11 cellular contexts compared by ENCODE assay signal in genomic region chr17:57903961-57904360, GRCh38. TPM values are rescaled to one million over a fixed set of nuclear protein-coding genes. Genes with fewer than 3 reads are reported as not detected.
DNase-seq lines count a peak whose midpoint lies in the region; ATAC-seq and TF ChIP-seq lines count a peak whose summit lies in the region.
"Had no signal": no experiment of that assay in that cellular context is flagged by ENCODE, and none has a peak within 500 bp of the region (broad histone marks: within the 10 kb centered on the region; RNA-seq: fewer than 3 reads in every experiment).

No MANE protein-coding gene starts in this region.

- no peak overlapping the region for H3K23ac ChIP-seq in H9 (ENCODE audit: insufficient read length, low read depth, low read length)

- no peaks in the 10 kb centered on the region; a peak in 2 of 5 replicates for H3K9me3 Mint-ChIP-seq in H9
- H3K9me3 Mint-ChIP-seq: activated CD4-positive, alpha-beta T cell treated with anti-CD3 and anti-CD28 coated beads, Interleukin-2, amount 10 ng/mL, durations not matched to agents 24 days and 14 days; stimulated activated naive CD8-positive, alpha-beta T cell treated with anti-CD3 and anti-CD28 coated beads, Interleukin-15, amount 100 ng/mL, for 72 hours had no signal

- H3K79me1 ChIP-seq in H9 (ENCODE audit: insufficient read depth, low read depth, low read length, poor library complexity, severe bottlenecking) = no peaks in the 10 kb centered on the region

- H3K14ac ChIP-seq in H9 (ENCODE audit: insufficient read depth, low read length) = no peak overlapping the region

- TF ChIP-seq CTCF in H9 (conservative IDR thresholded peaks at IDR 0.05) (no peak), smooth muscle cell (IDR thresholded peaks at IDR 0.05; ENCODE audit: borderline replicate concordance, insufficient read depth, poor library complexity, severe bottlenecking) (no peak)

- H3T11ph ChIP-seq in H9 (ENCODE audit: low read length) = no peak overlapping the region

- DNase-seq in H9 (no peak), adipocyte (ENCODE audit: low read depth) (no peak), smooth muscle cell (lab: John Stamatoyannopoulos, UW; ENCODE audit: unreplicated experiment) (no peak), HK-2 (ENCODE audit: unreplicated experiment) (no peak)
- DNase-seq in stimulated activated CD4-positive, alpha-beta T cell treated with anti-CD3 and anti-CD28 coated beads, Interleukin-4, amount 100 ng/mL, for 1 hour = no peak
- DNase-seq: activated CD4-positive, alpha-beta T cell treated with anti-CD3 and anti-CD28 coated beads, Interleukin-2, amount 10 ng/mL, durations not matched to agents 24 days and 14 days; stimulated activated naive CD8-positive, alpha-beta T cell treated with anti-CD3 and anti-CD28 coated beads, Interleukin-15, amount 100 ng/mL, for 72 hours had no signal

- H3K9ac ChIP-seq in H9 (ENCODE audit: extremely low read depth, insufficient read length, low read length) = no peak overlapping the region
- H3K9ac ChIP-seq in adipocyte (ENCODE audit: low read length) = peak overlapping the region; percentile 16
- no peak overlapping the region for H3K9ac ChIP-seq in smooth muscle cell (ENCODE audit: low read depth)

- H4K8ac ChIP-seq in H9 (replicated peaks; ENCODE audit: insufficient read length, low read depth, low read length) = no peak overlapping the region

- H3K4me3 ChIP-seq in adipocyte (ENCODE audit: low read length) (no peak overlapping the region), smooth muscle cell (no peak overlapping the region)
- H3K4me3 ChIP-seq: mucosa of descending colon had no signal

- H2BK20ac ChIP-seq in H9 (ENCODE audit: low read depth, low read length, poor library complexity, severe bottlenecking) = no peak overlapping the region

- H3K27me3 ChIP-seq in H9 (ENCODE audit: insufficient read depth, low read length) (no peaks in the 10 kb centered on the region), adipocyte (replicated peaks; ENCODE audit: control insufficient read depth, insufficient read depth, low read length) (no peaks in the 10 kb centered on the region), layer of hippocampus (ENCODE audit: control insufficient read depth, insufficient read depth, low read length) (no peaks in the 10 kb centered on the region), smooth muscle cell (ENCODE audit: low read depth) (no peaks in the 10 kb centered on the region)

- no peak overlapping the region for H3K4ac ChIP-seq in H9 (ENCODE audit: low read depth, low read length)

- no peaks in the 10 kb centered on the region for H3K36me3 Mint-ChIP-seq in H9 (ENCODE audit: insufficient read depth in 1 of 3, low read depth in 3 of 3)

- no peak overlapping the region for H2BK120ac ChIP-seq in H9 (ENCODE audit: low read depth, low read length, poor library complexity, severe bottlenecking)

- no peak overlapping the region for H3K18ac ChIP-seq in H9 (ENCODE audit: insufficient read length, low read depth, low read length)

- no peak overlapping the region for H2BK12ac ChIP-seq in H9 (ENCODE audit: insufficient read length, low read depth, low read length)

- no CpG with 5 or more reads among the region's 7 CpGs for WGBS in H9 (ENCODE audit: extremely low coverage, insufficient read length, low lambda C conversion rate)
- 84% methylated on average over 7 of the region's 7 CpGs for WGBS in smooth muscle cell (ENCODE audit: low lambda C conversion rate)

- no peak overlapping the region for H2AK5ac ChIP-seq in H9 (ENCODE audit: insufficient read length, low read length)

- H2AFZ ChIP-seq in H9 (ENCODE audit: low read length) (no peak overlapping the region), smooth muscle cell (ENCODE audit: low read depth) (no peak overlapping the region)

- H3K36me3 ChIP-seq in adipocyte (ENCODE audit: control insufficient read depth, insufficient read depth, low read length, severe bottlenecking) = peaks cover 6% of the 10 kb centered on the region
- no peaks in the 10 kb centered on the region for H3K36me3 ChIP-seq in smooth muscle cell (ENCODE audit: low read depth)

- H3K79me2 ChIP-seq in H9 (ENCODE audit: insufficient read depth, low read length) (no peaks in the 10 kb centered on the region), smooth muscle cell (ENCODE audit: low read depth) (peaks cover 11% of the 10 kb centered on the region)

- ATAC-seq in GM21786 (IDR thresholded peaks at IDR 0.05; ENCODE audit: unreplicated experiment) (no peak), HG03135 (IDR thresholded peaks at IDR 0.05; ENCODE audit: unreplicated experiment) (no peak)

- H3K4me1 Mint-ChIP-seq in H9 = peaks cover 47 to 51% of the 10 kb centered on the region in 2 experiments

- no peaks in the 10 kb centered on the region for H3K23me2 ChIP-seq in H9 (ENCODE audit: insufficient read length, low read depth, low read length, poor library complexity, severe bottlenecking)

- no peak overlapping the region for H3K56ac ChIP-seq in H9 (ENCODE audit: insufficient read length, low read depth, low read length)

- peak overlapping the region; percentile 10 to 70 (median 65); a peak in 4 of 7 replicates for H3K27ac Mint-ChIP-seq in H9
- H3K27ac Mint-ChIP-seq: activated CD4-positive, alpha-beta T cell treated with anti-CD3 and anti-CD28 coated beads, Interleukin-2, amount 10 ng/mL, durations not matched to agents 24 days and 14 days had no signal

- peaks cover 5% of the 10 kb centered on the region for H3F3A ChIP-seq in smooth muscle cell (ENCODE audit: low read depth)

- no peak overlapping the region for H4K91ac ChIP-seq in H9 (ENCODE audit: insufficient read length, low read depth, low read length)

- H2BK5ac ChIP-seq in H9 (ENCODE audit: insufficient read length, low read length) = no peak overlapping the region

- H2BK15ac ChIP-seq in H9 (ENCODE audit: low read depth, low read length) = no peak overlapping the region

- H3K9me3 ChIP-seq in H9 (ENCODE audit: control insufficient read depth, low read depth, low read length) (no peaks in the 10 kb centered on the region), adipocyte (ENCODE audit: control insufficient read depth, low read length) (no peaks in the 10 kb centered on the region), smooth muscle cell (replicated peaks; ENCODE audit: low read depth) (no peaks in the 10 kb centered on the region)
- H3K9me3 ChIP-seq: mucosa of descending colon had no signal

- H3K4me2 ChIP-seq in H9 (ENCODE audit: insufficient read depth, insufficient read length, low read length) = no peak overlapping the region
- peak overlapping the region; percentile 76 for H3K4me2 ChIP-seq in smooth muscle cell

- no peaks in the 10 kb centered on the region for H4K20me1 ChIP-seq in H9 (ENCODE audit: control insufficient read depth, insufficient read depth, insufficient read length)
- H4K20me1 ChIP-seq in smooth muscle cell (ENCODE audit: low read depth) = no peaks in the 10 kb centered on the region

- no peaks in the 10 kb centered on the region; the same call in 1 of the 2 replicates for H3K27me3 Mint-ChIP-seq in H9 (ENCODE audit: low read depth)

- H3K27ac ChIP-seq in H9 (ENCODE audit: insufficient read length, low read depth, low read length) (no peak overlapping the region), layer of hippocampus (ENCODE audit: low read depth, low read length) (peak overlapping the region; percentile 84), smooth muscle cell (ENCODE audit: low read depth) (no peak overlapping the region)

- H3K4me1 ChIP-seq in H9 (ENCODE audit: insufficient read depth, low read length) = no peaks in the 10 kb centered on the region; the same call in 1 of the 2 replicates
- H3K4me1 ChIP-seq in adipocyte (ENCODE audit: control insufficient read depth, insufficient read depth, low read length) = peaks cover 28% of the 10 kb centered on the region
- H3K4me1 ChIP-seq in smooth muscle cell (ENCODE audit: low read depth) = peaks cover 52% of the 10 kb centered on the region

- H3K4me3 Mint-ChIP-seq in H9 = 0 out of 5 replicates have a peak overlapping the region, but pooled peaks of 1 of the 2 experiments have one; percentile 17
- H3K4me3 Mint-ChIP-seq: activated CD4-positive, alpha-beta T cell treated with anti-CD3 and anti-CD28 coated beads, Interleukin-2, amount 10 ng/mL, durations not matched to agents 24 days and 14 days; stimulated activated naive CD8-positive, alpha-beta T cell treated with anti-CD3 and anti-CD28 coated beads, Interleukin-15, amount 100 ng/mL, for 72 hours had no signal

- no peak overlapping the region for H4K5ac ChIP-seq in H9 (ENCODE audit: insufficient read length, low read depth, low read length)

RNA-seq across cellular contexts. Expression of gene CUEDC1, which starts 51.3 kb away (rescaled TPM):
- 6.5 and 7.3 TPM in 2 replicates for total RNA-seq in H9 (2021)
- total RNA-seq in smooth muscle cell = 7.0 and 11.1 TPM in 2 replicates
- 10.4 and 11.7 TPM in 2 replicates for polyA plus RNA-seq in smooth muscle cell

RNA-seq across cellular contexts. Expression of gene MRPS23, which starts 54.1 kb away (rescaled TPM):
- total RNA-seq in H9 (2021) (62.0 and 65.9 TPM in 2 replicates), smooth muscle cell (32.3 and 33.1 TPM in 2 replicates)
- 48.4 and 51.1 TPM in 2 replicates for polyA plus RNA-seq in smooth muscle cell
